Comparison of ENCODE assay signal across 1 cellular context in the genomic region with DNA sequence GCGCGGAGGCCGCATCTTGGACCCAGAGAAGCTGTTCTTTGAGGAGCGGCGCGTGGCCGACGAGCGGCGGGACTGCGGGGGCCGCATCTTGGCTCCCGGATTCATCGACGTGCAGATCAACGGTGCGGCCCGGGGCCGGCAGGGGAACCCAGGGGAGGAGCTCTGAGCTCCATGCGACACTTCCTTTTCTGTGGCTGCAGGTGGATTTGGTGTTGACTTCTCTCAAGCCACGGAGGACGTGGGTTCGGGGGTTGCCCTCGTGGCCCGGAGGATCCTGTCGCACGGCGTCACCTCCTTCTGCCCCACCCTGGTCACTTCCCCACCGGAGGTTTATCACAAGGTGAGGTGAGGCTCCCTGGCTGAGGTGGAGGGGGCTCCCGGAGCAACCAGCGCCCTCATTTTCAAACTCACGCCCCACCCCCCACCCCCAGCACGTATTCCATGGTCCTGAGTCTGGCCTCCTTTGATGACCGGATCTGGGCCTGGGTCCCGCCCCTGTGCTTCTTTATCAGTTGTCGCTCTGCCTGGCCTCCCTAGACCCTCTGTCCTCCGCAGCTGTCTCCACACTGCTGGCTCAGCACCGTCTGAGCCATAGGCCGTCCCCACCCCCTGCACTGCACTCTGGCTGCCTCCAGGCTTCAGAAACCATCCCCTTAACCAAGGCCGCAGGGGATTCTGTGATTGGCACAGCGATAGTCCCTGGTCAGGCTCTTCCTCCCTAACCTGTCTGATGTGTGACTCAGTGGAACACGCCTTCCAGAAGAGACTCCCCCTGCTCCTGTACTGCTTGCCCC.
TF ChIP-seq lines count a peak whose summit lies in the region.

No MANE protein-coding gene starts in this region.

TF ChIP-seq in HepG2, 621 proteins besides CTCF, POLR2A, EP300 and RAD21 (continued from another document and continues in another):
- TF ChIP-seq, protein P1, sequence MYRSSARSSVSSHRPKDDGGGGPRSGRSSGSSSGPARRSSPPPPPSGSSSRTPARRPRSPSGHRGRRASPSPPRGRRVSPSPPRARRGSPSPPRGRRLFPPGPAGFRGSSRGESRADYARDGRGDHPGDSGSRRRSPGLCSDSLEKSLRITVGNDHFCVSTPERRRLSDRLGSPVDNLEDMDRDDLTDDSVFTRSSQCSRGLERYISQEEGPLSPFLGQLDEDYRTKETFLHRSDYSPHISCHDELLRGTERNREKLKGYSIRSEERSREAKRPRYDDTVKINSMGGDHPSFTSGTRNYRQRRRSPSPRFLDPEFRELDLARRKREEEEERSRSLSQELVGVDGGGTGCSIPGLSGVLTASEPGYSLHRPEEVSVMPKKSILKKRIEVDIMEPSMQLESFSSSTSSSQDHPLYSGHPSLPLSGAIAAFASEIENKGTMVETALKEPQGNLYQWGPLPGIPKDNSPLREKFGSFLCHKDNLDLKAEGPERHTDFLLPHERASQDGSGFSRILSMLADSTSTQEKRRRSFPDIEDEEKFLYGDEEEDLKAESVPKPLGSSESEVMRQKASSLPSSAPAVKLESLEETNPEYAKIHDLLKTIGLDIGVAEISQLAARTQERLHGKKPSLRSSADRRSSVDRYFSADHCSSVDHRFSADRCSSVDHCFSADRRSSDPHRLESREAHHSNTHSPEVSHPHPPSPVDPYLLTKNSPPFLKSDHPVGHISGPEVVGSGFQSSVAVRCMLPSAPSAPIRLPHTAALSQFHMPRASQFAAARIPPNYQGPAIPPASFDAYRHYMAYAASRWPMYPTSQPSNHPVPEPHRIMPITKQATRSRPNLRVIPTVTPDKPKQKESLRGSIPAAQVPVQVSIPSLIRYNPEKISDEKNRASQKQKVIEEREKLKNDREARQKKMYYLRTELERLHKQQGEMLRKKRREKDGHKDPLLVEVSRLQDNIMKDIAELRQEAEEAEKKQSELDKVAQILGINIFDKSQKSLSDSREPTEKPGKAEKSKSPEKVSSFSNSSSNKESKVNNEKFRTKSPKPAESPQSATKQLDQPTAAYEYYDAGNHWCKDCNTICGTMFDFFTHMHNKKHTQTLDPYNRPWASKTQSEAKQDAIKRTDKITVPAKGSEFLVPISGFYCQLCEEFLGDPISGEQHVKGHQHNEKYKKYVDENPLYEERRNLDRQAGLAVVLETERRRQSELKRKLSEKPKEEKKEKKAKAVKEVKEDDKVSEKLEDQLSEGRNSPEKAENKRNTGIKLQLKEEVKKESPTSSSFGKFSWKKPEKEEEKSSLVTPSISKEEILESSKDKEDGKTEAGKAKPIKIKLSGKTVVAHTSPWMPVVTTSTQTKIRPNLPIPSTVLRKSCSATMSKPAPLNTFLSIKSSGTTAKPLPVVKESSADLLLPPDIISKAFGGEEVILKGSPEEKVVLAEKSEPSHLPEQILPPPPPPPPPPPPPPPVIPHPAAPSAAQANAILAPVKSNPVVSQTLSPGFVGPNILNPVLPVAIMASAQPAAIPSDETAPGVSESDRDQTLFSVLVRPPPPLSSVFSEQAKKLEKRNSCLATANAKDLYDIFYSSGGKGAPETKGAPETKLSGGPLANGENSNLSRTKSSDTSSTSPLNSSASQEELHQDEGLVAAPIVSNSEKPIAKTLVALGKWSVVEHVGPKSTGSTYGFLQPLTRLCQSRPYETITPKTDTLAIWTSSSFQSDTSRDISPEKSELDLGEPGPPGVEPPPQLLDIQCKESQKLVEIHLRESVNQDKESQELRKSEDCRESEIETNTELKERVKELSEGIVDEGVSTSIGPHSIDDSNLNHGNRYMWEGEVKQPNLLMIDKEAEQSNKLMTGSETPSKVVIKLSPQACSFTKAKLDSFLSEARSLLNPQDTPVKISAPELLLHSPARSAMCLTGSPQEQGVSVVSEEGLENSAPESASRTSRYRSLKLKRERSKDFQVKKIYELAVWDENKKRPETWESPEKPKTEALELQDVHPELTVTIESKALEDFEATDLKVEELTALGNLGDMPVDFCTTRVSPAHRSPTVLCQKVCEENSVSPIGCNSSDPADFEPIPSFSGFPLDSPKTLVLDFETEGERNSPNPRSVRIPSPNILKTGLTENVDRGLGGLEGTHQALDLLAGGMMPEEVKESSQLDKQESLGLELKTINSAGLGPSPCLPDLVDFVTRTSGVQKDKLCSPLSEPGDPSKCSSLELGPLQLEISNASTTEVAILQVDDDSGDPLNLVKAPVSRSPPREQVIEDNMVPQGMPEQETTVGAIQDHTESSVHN (CRISPR knock-in tag; IDR thresholded peaks at IDR 0.05): no peak
- TF ChIP-seq SMARCE1 (IDR thresholded peaks at IDR 0.05; ENCODE audit: borderline replicate concordance) (no peak), SMAD1 (CRISPR knock-in tag; IDR thresholded peaks at IDR 0.05; ENCODE audit: borderline replicate concordance, low read depth) (no peak), GABPA (IDR thresholded peaks at IDR 0.05; ENCODE audit: low read depth, low read length) (no peak), GABPA (CRISPR knock-in tag; IDR thresholded peaks at IDR 0.05; ENCODE audit: low read depth) (0 out of 2 replicates have a peak, but pooled peaks have one; percentile 43), TEAD2 (CRISPR knock-in tag; IDR thresholded peaks at IDR 0.05) (no peak), ZNF441 (CRISPR knock-in tag; IDR thresholded peaks at IDR 0.05; ENCODE audit: borderline replicate concordance) (no peak), SETDB1 (CRISPR knock-in tag; IDR thresholded peaks at IDR 0.05; ENCODE audit: borderline replicate concordance) (no peak), BHLHE40 (IDR thresholded peaks at IDR 0.05; ENCODE audit: low read length) (no peak), PHF21A (CRISPR knock-in tag; IDR thresholded peaks at IDR 0.05) (peak; percentile 34; the same call in 1 of the 2 replicates), ZNF121 (CRISPR knock-in tag; IDR thresholded peaks at IDR 0.05) (no peak), ZNF557 (CRISPR knock-in tag; IDR thresholded peaks at IDR 0.05) (no peak), ZNF792 (CRISPR knock-in tag; IDR thresholded peaks at IDR 0.05) (no peak; the same call in 1 of the 2 replicates), NCOA5 (CRISPR knock-in tag; IDR thresholded peaks at IDR 0.05) (no peak), ZNF773 (CRISPR knock-in tag; IDR thresholded peaks at IDR 0.05; ENCODE audit: borderline replicate concordance) (no peak), ZNF224 (CRISPR knock-in tag; IDR thresholded peaks at IDR 0.05) (no peak), MBNL3 (CRISPR knock-in tag; conservative IDR thresholded peaks at IDR 0.05) (no peak), ADNP (CRISPR knock-in tag; IDR thresholded peaks at IDR 0.05) (no peak), SNAI1 (CRISPR knock-in tag; IDR thresholded peaks at IDR 0.05; ENCODE audit: borderline replicate concordance) (no peak), ZNF879 (CRISPR knock-in tag; IDR thresholded peaks at IDR 0.05) (no peak), TAF15 (IDR thresholded peaks at IDR 0.05; ENCODE audit: low read depth, low read length, poor library complexity, severe bottlenecking) (no peak)
- TF ChIP-seq, protein P2, sequence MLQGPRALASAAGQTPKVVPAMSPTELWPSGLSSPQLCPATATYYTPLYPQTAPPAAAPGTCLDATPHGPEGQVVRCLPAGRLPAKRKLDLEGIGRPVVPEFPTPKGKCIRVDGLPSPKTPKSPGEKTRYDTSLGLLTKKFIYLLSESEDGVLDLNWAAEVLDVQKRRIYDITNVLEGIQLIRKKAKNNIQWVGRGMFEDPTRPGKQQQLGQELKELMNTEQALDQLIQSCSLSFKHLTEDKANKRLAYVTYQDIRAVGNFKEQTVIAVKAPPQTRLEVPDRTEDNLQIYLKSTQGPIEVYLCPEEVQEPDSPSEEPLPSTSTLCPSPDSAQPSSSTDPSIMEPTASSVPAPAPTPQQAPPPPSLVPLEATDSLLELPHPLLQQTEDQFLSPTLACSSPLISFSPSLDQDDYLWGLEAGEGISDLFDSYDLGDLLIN (CRISPR knock-in tag; IDR thresholded peaks at IDR 0.05; ENCODE audit: borderline replicate concordance): no peak
- TF ChIP-seq, protein P3, sequence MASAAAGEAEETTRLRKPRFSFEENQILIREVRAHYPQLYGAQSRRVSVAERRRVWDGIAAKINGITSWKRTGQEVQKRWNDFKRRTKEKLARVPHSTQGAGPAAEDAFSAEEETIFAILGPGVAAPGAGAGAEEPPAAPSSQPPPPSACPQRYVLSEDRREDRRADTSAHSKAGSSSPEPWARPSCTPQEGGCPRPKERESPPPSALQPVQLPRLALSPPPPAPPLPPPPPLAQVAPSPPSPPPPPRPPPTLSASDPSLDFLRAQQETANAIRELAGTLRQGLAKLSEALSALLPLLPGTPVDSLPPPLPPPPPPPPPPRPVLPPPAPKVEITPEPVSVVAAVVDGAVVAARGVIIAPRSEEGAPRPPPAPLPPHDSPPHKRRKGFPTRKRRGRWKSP (CRISPR knock-in tag; IDR thresholded peaks at IDR 0.05): no peak
- TF ChIP-seq, protein P4, sequence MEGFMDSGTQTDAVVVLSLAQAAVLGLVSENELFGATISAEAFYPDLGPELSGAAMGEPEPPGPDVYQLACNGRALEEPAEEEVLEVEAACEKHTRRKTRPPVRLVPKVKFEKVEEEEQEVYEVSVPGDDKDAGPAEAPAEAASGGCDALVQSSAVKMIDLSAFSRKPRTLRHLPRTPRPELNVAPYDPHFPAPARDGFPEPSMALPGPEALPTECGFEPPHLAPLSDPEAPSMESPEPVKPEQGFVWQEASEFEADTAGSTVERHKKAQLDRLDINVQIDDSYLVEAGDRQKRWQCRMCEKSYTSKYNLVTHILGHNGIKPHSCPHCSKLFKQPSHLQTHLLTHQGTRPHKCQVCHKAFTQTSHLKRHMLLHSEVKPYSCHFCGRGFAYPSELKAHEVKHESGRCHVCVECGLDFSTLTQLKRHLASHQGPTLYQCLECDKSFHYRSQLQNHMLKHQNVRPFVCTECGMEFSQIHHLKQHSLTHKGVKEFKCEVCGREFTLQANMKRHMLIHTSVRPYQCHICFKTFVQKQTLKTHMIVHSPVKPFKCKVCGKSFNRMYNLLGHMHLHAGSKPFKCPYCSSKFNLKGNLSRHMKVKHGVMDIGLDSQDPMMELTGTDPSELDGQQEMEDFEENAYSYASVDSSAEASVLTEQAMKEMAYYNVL (CRISPR knock-in tag; IDR thresholded peaks at IDR 0.05; ENCODE audit: borderline replicate concordance): 0 out of 2 replicates have a peak, but pooled peaks have one; percentile 44
- TF ChIP-seq, protein P5, sequence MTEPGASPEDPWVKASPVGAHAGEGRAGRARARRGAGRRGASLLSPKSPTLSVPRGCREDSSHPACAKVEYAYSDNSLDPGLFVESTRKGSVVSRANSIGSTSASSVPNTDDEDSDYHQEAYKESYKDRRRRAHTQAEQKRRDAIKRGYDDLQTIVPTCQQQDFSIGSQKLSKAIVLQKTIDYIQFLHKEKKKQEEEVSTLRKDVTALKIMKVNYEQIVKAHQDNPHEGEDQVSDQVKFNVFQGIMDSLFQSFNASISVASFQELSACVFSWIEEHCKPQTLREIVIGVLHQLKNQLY (CRISPR knock-in tag; IDR thresholded peaks at IDR 0.05): 0 out of 2 replicates have a peak, but pooled peaks have one; percentile 10
- TF ChIP-seq, protein P6, sequence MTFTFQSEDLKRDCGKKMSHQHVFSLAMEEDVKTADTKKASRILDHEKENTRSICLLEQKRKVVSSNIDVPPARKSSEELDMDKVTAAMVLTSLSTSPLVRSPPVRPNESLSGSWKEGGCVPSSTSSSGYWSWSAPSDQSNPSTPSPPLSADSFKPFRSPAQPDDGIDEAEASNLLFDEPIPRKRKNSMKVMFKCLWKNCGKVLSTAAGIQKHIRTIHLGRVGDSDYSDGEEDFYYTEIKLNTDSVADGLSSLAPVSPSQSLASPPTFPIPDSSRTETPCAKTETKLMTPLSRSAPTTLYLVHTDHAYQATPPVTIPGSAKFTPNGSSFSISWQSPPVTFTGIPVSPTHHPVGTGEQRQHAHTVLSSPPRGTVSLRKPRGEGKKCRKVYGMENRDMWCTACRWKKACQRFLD (CRISPR knock-in tag; IDR thresholded peaks at IDR 0.05; ENCODE audit: borderline replicate concordance): no peak
- TF ChIP-seq, protein P7, sequence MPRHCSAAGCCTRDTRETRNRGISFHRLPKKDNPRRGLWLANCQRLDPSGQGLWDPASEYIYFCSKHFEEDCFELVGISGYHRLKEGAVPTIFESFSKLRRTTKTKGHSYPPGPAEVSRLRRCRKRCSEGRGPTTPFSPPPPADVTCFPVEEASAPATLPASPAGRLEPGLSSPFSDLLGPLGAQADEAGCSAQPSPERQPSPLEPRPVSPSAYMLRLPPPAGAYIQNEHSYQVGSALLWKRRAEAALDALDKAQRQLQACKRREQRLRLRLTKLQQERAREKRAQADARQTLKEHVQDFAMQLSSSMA (CRISPR knock-in tag; IDR thresholded peaks at IDR 0.05): no peak
- TF ChIP-seq, protein P8, sequence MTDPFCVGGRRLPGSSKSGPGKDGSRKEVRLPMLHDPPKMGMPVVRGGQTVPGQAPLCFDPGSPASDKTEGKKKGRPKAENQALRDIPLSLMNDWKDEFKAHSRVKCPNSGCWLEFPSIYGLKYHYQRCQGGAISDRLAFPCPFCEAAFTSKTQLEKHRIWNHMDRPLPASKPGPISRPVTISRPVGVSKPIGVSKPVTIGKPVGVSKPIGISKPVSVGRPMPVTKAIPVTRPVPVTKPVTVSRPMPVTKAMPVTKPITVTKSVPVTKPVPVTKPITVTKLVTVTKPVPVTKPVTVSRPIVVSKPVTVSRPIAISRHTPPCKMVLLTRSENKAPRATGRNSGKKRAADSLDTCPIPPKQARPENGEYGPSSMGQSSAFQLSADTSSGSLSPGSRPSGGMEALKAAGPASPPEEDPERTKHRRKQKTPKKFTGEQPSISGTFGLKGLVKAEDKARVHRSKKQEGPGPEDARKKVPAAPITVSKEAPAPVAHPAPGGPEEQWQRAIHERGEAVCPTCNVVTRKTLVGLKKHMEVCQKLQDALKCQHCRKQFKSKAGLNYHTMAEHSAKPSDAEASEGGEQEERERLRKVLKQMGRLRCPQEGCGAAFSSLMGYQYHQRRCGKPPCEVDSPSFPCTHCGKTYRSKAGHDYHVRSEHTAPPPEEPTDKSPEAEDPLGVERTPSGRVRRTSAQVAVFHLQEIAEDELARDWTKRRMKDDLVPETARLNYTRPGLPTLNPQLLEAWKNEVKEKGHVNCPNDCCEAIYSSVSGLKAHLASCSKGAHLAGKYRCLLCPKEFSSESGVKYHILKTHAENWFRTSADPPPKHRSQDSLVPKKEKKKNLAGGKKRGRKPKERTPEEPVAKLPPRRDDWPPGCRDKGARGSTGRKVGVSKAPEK (CRISPR knock-in tag; IDR thresholded peaks at IDR 0.05; ENCODE audit: borderline replicate concordance): no peak
- TF ChIP-seq, protein P9, sequence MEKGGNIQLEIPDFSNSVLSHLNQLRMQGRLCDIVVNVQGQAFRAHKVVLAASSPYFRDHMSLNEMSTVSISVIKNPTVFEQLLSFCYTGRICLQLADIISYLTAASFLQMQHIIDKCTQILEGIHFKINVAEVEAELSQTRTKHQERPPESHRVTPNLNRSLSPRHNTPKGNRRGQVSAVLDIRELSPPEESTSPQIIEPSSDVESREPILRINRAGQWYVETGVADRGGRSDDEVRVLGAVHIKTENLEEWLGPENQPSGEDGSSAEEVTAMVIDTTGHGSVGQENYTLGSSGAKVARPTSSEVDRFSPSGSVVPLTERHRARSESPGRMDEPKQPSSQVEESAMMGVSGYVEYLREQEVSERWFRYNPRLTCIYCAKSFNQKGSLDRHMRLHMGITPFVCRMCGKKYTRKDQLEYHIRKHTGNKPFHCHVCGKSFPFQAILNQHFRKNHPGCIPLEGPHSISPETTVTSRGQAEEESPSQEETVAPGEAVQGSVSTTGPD (CRISPR knock-in tag; IDR thresholded peaks at IDR 0.05): no peak
- TF ChIP-seq, protein P10, sequence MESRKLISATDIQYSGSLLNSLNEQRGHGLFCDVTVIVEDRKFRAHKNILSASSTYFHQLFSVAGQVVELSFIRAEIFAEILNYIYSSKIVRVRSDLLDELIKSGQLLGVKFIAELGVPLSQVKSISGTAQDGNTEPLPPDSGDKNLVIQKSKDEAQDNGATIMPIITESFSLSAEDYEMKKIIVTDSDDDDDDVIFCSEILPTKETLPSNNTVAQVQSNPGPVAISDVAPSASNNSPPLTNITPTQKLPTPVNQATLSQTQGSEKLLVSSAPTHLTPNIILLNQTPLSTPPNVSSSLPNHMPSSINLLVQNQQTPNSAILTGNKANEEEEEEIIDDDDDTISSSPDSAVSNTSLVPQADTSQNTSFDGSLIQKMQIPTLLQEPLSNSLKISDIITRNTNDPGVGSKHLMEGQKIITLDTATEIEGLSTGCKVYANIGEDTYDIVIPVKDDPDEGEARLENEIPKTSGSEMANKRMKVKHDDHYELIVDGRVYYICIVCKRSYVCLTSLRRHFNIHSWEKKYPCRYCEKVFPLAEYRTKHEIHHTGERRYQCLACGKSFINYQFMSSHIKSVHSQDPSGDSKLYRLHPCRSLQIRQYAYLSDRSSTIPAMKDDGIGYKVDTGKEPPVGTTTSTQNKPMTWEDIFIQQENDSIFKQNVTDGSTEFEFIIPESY (CRISPR knock-in tag; IDR thresholded peaks at IDR 0.05): no peak
